Comparison of ENCODE assay signal across 7 cellular contexts in the genomic region with DNA sequence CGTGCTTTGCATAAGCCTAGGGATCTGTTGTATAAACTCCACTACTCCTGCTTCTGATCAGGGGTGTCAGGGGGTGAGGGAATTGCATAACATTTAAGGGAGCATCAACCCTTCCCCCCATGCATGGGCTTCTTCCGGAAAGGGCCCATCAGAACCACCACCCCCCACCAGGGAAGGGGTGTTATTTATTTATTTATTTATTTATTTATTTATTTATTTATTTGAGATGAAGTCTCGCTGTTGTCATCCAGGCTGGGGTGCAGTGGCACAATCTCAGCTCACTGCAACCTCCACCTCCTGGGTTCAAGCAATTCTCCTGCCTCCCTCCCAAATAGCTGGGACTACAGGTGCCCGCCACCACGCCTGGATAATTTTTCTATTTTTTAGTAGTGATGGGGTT.
DNase-seq lines count a peak whose midpoint lies in the region; ATAC-seq, FAIRE-seq and TF ChIP-seq lines count a peak whose summit lies in the region.
"Not testable (repeated sequence)": the region's sequence is repeated elsewhere in the genome, so short reads cannot be mapped to it uniquely, and the experiment has no call there.

No MANE protein-coding gene starts in this region.

- not testable (repeated sequence) for H3K9me3 ChIP-seq in A549; HEK293 (ENCODE audit: control insufficient read depth, insufficient read depth, low read depth, low read length); right atrium auricular region
- peaks cover 0 to 15% of the 10 kb centered on the region in 2 donors for H3K9me3 ChIP-seq in neuronal stem cell (replicated peaks in 1 of 2; ENCODE audit: control insufficient read depth in 2 of 2, insufficient read depth in 1 of 2, low read depth in 1 of 2, low read length in 2 of 2)

- H3K27ac ChIP-seq in A549; HEK293 (ENCODE audit: extremely low read depth, low read depth, low read length); coronary artery; right atrium auricular region; neuronal stem cell (replicated peaks; ENCODE audit: low read length): not testable (repeated sequence)

- not testable (repeated sequence) for TF ChIP-seq EP300 in A549 (IDR thresholded peaks at IDR 0.05)

- H3K4me1 ChIP-seq in A549; HEK293 (ENCODE audit: control insufficient read depth, insufficient read depth, low read length); right atrium auricular region; neuronal stem cell (ENCODE audit: control insufficient read depth in 2 of 2, insufficient read depth in 1 of 2, low read depth in 1 of 2, low read length in 2 of 2): not testable (repeated sequence)

- not testable (repeated sequence) for H3K4me1 Mint-ChIP-seq in osteocyte (ENCODE audit: unreplicated experiment); type B pancreatic cell (ENCODE audit: unreplicated experiment)

- CTCF ChIA-PET in A549 (lab: Yijun Ruan, JAX); HEK293 (lab: Yijun Ruan, JAX): not testable (repeated sequence)

- H3K27me3 ChIP-seq in right atrium auricular region; neuronal stem cell (ENCODE audit: control insufficient read depth in 3 of 3, insufficient read depth in 3 of 3, low read depth in 1 of 3, low read length in 3 of 3): not testable (repeated sequence)

- not testable (repeated sequence) for H3K36me3 Mint-ChIP-seq in osteocyte (ENCODE audit: unreplicated experiment); type B pancreatic cell

- not testable (repeated sequence) for TF ChIP-seq CTCF in A549 (IDR thresholded peaks at IDR 0.05); HEK293 (tag by site-specific recombination; IDR thresholded peaks at IDR 0.05); coronary artery (IDR thresholded peaks at IDR 0.05); right atrium auricular region (IDR thresholded peaks at IDR 0.05); osteocyte (IDR thresholded peaks at IDR 0.05); type B pancreatic cell (conservative IDR thresholded peaks at IDR 0.05)

- not testable (repeated sequence) for H2BK5ac ChIP-seq in neuronal stem cell (ENCODE audit: low read length)

- WGBS in A549 (ENCODE audit: missing lambda C conversion rate): 89% methylated on average over 5 of the region's 5 CpGs
- WGBS in neuronal stem cell (ENCODE audit: extremely low coverage in 2 of 2, insufficient read length in 2 of 2, insufficient replicate concordance in 1 of 2), 2 donors: no CpG with 5 or more reads among the region's 5 CpGs

- not testable (repeated sequence) for H3K4me3 Mint-ChIP-seq in osteocyte (ENCODE audit: unreplicated experiment); type B pancreatic cell

- H3K27me3 Mint-ChIP-seq in osteocyte (ENCODE audit: unreplicated experiment); type B pancreatic cell: not testable (repeated sequence)

- not testable (repeated sequence) for FAIRE-seq in A549 (lab: Jason Lieb, UNC)

- H3K14ac ChIP-seq in neuronal stem cell (ENCODE audit: low read length): not testable (repeated sequence)

- peak overlapping the region; percentile 17 for H4K8ac ChIP-seq in neuronal stem cell (ENCODE audit: low read depth, low read length)

- not testable (repeated sequence) for TF ChIP-seq RAD21 in A549 (conservative IDR thresholded peaks at IDR 0.05 in 1 of 2, IDR thresholded peaks at IDR 0.05 in 1 of 2)

- H2AK5ac ChIP-seq in neuronal stem cell (ENCODE audit: low read depth, low read length): not testable (repeated sequence)

- not testable (repeated sequence) for H3K4me3 ChIP-seq in A549; HEK293 (ENCODE audit: low read depth, low read length); coronary artery; right atrium auricular region; neuronal stem cell (ENCODE audit: low read length in 2 of 2)

- H3K9me3 Mint-ChIP-seq in osteocyte (ENCODE audit: unreplicated experiment): peaks cover 33% of the 10 kb centered on the region
- H3K9me3 Mint-ChIP-seq in type B pancreatic cell: not testable (repeated sequence)

- H2BK12ac ChIP-seq in neuronal stem cell (ENCODE audit: low read length): not testable (repeated sequence)

- not testable (repeated sequence) for H2AFZ ChIP-seq in neuronal stem cell (ENCODE audit: low read length)

- H4K91ac ChIP-seq in neuronal stem cell (ENCODE audit: low read depth, low read length, poor library complexity): not testable (repeated sequence)

- H3K79me1 ChIP-seq in neuronal stem cell (ENCODE audit: low read depth, low read length): not testable (repeated sequence)

- not testable (repeated sequence) for ATAC-seq in A549

- not testable (repeated sequence) for H3K23ac ChIP-seq in neuronal stem cell (ENCODE audit: low read depth, low read length, poor library complexity)

- H3K4me2 ChIP-seq in A549; neuronal stem cell (ENCODE audit: insufficient read depth, low read length, poor library complexity, severe bottlenecking): not testable (repeated sequence)

- POLR2A ChIA-PET in A549 (lab: Yijun Ruan, JAX): interaction anchor here (1.0 kb wide), 1 partner anchor 9 kb away, joined by 4 read pairs; no protein-coding TSS in a partner anchor
- POLR2A ChIA-PET in HEK293 (lab: Yijun Ruan, JAX): not testable (repeated sequence)

- H2BK120ac ChIP-seq in neuronal stem cell (ENCODE audit: low read depth, low read length): not testable (repeated sequence)

- H3K4ac ChIP-seq in neuronal stem cell (ENCODE audit: low read length): not testable (repeated sequence)

- H3K27ac Mint-ChIP-seq in osteocyte (ENCODE audit: unreplicated experiment); type B pancreatic cell: not testable (repeated sequence)

- H3K36me3 ChIP-seq in HEK293 (ENCODE audit: control insufficient read depth in 2 of 2, insufficient read depth in 1 of 2, low read length in 2 of 2); right atrium auricular region; neuronal stem cell (replicated peaks in 1 of 2; ENCODE audit: control insufficient read depth in 2 of 2, insufficient read depth in 2 of 2, low read length in 2 of 2): not testable (repeated sequence)

- not testable (repeated sequence) for H2BK15ac ChIP-seq in neuronal stem cell (ENCODE audit: low read length)

- not testable (repeated sequence) for H3K9ac ChIP-seq in neuronal stem cell (ENCODE audit: low read depth, low read length, poor library complexity)

- H3K18ac ChIP-seq in neuronal stem cell (ENCODE audit: low read length): not testable (repeated sequence)

- TF ChIP-seq POLR2A in A549 (IDR thresholded peaks at IDR 0.05; ENCODE audit: low read length): not testable (repeated sequence)

- DNase-seq in A549 (ENCODE audit: low read depth in 1 of 2, low spot score in 1 of 2); neuronal stem cell (ENCODE audit: low spot score): not testable (repeated sequence)
- peak; percentile 35 for DNase-seq in coronary artery (ENCODE audit: low spot score)
- DNase-seq in right atrium auricular region (ENCODE audit: low spot score): peak; percentile 32
- peak; percentile 54 for DNase-seq in osteocyte (ENCODE audit: extremely low spot score, unreplicated experiment)
- DNase-seq in type B pancreatic cell (ENCODE audit: extremely low spot score, unreplicated experiment): peak; percentile 18

TF ChIP-seq in A549, 52 proteins besides CTCF, POLR2A, EP300 and RAD21:
- TF ChIP-seq ZC3H11A (IDR thresholded peaks at IDR 0.05): peak; percentile 71

TF ChIP-seq in HEK293, 187 proteins besides CTCF, POLR2A, EP300 and RAD21 (continues in another document):
- TF ChIP-seq ZNF555 (tag by site-specific recombination; conservative IDR thresholded peaks at IDR 0.05): peak; percentile 57
- TF ChIP-seq ZNF664 (tag by site-specific recombination; IDR thresholded peaks at IDR 0.05): 0 out of 2 replicates have a peak, but pooled peaks have one; percentile 12
- 0 out of 2 replicates have a peak, but pooled peaks have one; percentile 21 for TF ChIP-seq ZNF623 (tag by site-specific recombination; IDR thresholded peaks at IDR 0.05)
